In genomic region chr5:76537073-76537543, GRCh38 we compare ENCODE assay signal across 32 cellular contexts.
DNase-seq lines count a peak whose midpoint lies in the region; ATAC-seq, FAIRE-seq and TF ChIP-seq lines count a peak whose summit lies in the region.
"Had no signal": no experiment of that assay in that cellular context is flagged by ENCODE, and none has a peak within 500 bp of the region (broad histone marks: within the 10 kb centered on the region; RNA-seq: fewer than 3 reads in every experiment).

No MANE protein-coding gene starts in this region.

- H3K4me3 Mint-ChIP-seq in activated naive CD8-positive, alpha-beta T cell: no peak overlapping the region
- no peak overlapping the region for H3K4me3 Mint-ChIP-seq in activated naive CD8-positive, alpha-beta T cell treated with anti-CD3 and anti-CD28 coated beads, Interleukin-2, amount 50 U/mL, for 24 hours
- H3K4me3 Mint-ChIP-seq: activated CD4-positive, alpha-beta T cell treated with anti-CD3 and anti-CD28 coated beads for 36 hours; memory B cell had no signal

- no peak overlapping the region for H3K4me3 ChIP-seq in body of pancreas
- H3K4me3 ChIP-seq in HepG2 (replicated peaks in 1 of 3; ENCODE audit: insufficient read depth in 1 of 3, low read depth in 2 of 3, low read length in 3 of 3): peak overlapping the region in 2 of 3 experiments; percentile 9 to 14; a peak in 2 of 6 replicates
- no peak overlapping the region for H3K4me3 ChIP-seq in tibial nerve
- no peak overlapping the region for H3K4me3 ChIP-seq in suprapubic skin
- H3K4me3 ChIP-seq: cardiac muscle cell, HAP-1, heart left ventricle, testis, uterus had no signal

- peak in 1 of 2 experiments; percentile 57; a peak in 2 of 4 replicates for TF ChIP-seq EP300 in HepG2 (IDR thresholded peaks at IDR 0.05; ENCODE audit: low read depth in 2 of 2, low read length in 2 of 2)
- TF ChIP-seq EP300 in HepG2 (CRISPR knock-in tag; IDR thresholded peaks at IDR 0.05; ENCODE audit: borderline replicate concordance): no peak
- TF ChIP-seq EP300 in tibial nerve (IDR thresholded peaks at IDR 0.05): no peak
- TF ChIP-seq EP300 in suprapubic skin (IDR thresholded peaks at IDR 0.05): no peak

- BruUV-seq in HepG2 (replicated peaks; lab: Mats Ljungman, UMichigan): no TSS peak

- H3K27me3 Mint-ChIP-seq in activated naive CD8-positive, alpha-beta T cell: no peaks in the 10 kb centered on the region
- H3K27me3 Mint-ChIP-seq in activated naive CD8-positive, alpha-beta T cell treated with anti-CD3 and anti-CD28 coated beads, Interleukin-2, amount 50 U/mL, for 24 hours: no peaks in the 10 kb centered on the region
- H3K27me3 Mint-ChIP-seq: activated CD4-positive, alpha-beta T cell treated with anti-CD3 and anti-CD28 coated beads for 36 hours; effector memory CD8-positive, alpha-beta T cell had no signal

- POLR2A ChIA-PET in HepG2 (lab: Yijun Ruan, JAX): interaction anchor here (0.6 to 0.8 kb wide), 2 partner anchors 15 to 493 kb away, joined by 3 read pairs; partner anchors contain the start of gene AGGF1

- H3K9me3 Mint-ChIP-seq in activated naive CD8-positive, alpha-beta T cell (ENCODE audit: low read depth): no peaks in the 10 kb centered on the region
- H3K9me3 Mint-ChIP-seq in activated naive CD8-positive, alpha-beta T cell treated with anti-CD3 and anti-CD28 coated beads, Interleukin-2, amount 50 U/mL, for 24 hours: no peaks in the 10 kb centered on the region
- H3K9me3 Mint-ChIP-seq: effector memory CD8-positive, alpha-beta T cell; memory B cell had no signal

- no peak for TF ChIP-seq RAD21 in HepG2 (CRISPR knock-in tag; IDR thresholded peaks at IDR 0.05)

- H3K4me1 ChIP-seq in body of pancreas (peaks cover 30% of the 10 kb centered on the region), HepG2 (ENCODE audit: insufficient read depth, low read length) (peaks cover 71% of the 10 kb centered on the region), tibial nerve (peaks cover 0 to 24% (median 3%) of the 10 kb centered on the region in 4 donors), suprapubic skin (peaks cover 1% of the 10 kb centered on the region)
- H3K4me1 ChIP-seq: foreskin keratinocyte, HAP-1, testis, uterus had no signal

- no peak for DNase-seq in activated naive CD8-positive, alpha-beta T cell treated with anti-CD3 and anti-CD28 coated beads, Interleukin-2, amount 50 U/mL, for 24 hours
- no peak for DNase-seq in body of pancreas
- peak; percentile 85 for DNase-seq in HepG2 (ENCODE audit: low spot score)
- DNase-seq in activated CD4-positive, alpha-beta T cell treated with anti-CD3 and anti-CD28 coated beads, Interleukin-2, amount 50 U/mL, for 4 hours: no peak
- no peak for DNase-seq in sciatic nerve (ENCODE audit: low spot score)
- no peak for DNase-seq in tibial nerve (ENCODE audit: low spot score in 2 of 2)
- DNase-seq in suprapubic skin (ENCODE audit: low spot score in 2 of 2): no peak
- DNase-seq: activated CD4-positive, alpha-beta T cell treated with anti-CD3 and anti-CD28 coated beads for 36 hours; activated naive CD4-positive, alpha-beta T cell treated with Interleukin-2 at 50 U/mL for 16 hours; activated T-cell treated with anti-CD3 and anti-CD28 coated beads, Interleukin-2, amount 50 U/mL, for 48 hours; AML-193; amniotic stem cell; cortex of kidney; effector memory CD8-positive, alpha-beta T cell; foreskin keratinocyte; GF-D8; heart left ventricle; MV-4-11; NCI-H446; NCI-H82; stimulated activated naive CD4-positive, alpha-beta T cell; T-helper 2 cell; testis; uterus had no signal

- H3K36me3 ChIP-seq in body of pancreas (replicated peaks in 1 of 2; ENCODE audit: insufficient read depth in 1 of 2, low read depth in 2 of 2): no peaks in the 10 kb centered on the region
- H3K36me3 ChIP-seq in HepG2 (replicated peaks in 1 of 2; ENCODE audit: control insufficient read depth in 1 of 2, insufficient read depth in 2 of 2, low read length in 2 of 2): no peaks in the 10 kb centered on the region; a peak in 3 of 5 replicates
- no peaks in the 10 kb centered on the region for H3K36me3 ChIP-seq in tibial nerve
- H3K36me3 ChIP-seq in suprapubic skin: no peaks in the 10 kb centered on the region
- H3K36me3 ChIP-seq: cardiac muscle cell, HAP-1, heart left ventricle, uterus had no signal

- H3K9me3 ChIP-seq in body of pancreas: no peaks in the 10 kb centered on the region
- H3K9me3 ChIP-seq in HepG2 (ENCODE audit: low read length): no peaks in the 10 kb centered on the region
- H3K9me3 ChIP-seq in tibial nerve: no peaks in the 10 kb centered on the region
- H3K9me3 ChIP-seq in suprapubic skin: no peaks in the 10 kb centered on the region
- H3K9me3 ChIP-seq: HAP-1, heart left ventricle, testis, uterus had no signal

- CTCF ChIA-PET in HepG2 (lab: Yijun Ruan, JAX; ENCODE audit: low intra/inter-chr PET ratio, low total read pairs): interaction anchor here (1.3 kb wide), 1 partner anchor 133 kb away, joined by 3 read pairs; no protein-coding TSS in a partner anchor

- no peak for TF ChIP-seq CTCF in body of pancreas (IDR thresholded peaks at IDR 0.05)
- no peak for TF ChIP-seq CTCF in HepG2 (CRISPR knock-in tag; IDR thresholded peaks at IDR 0.05)
- no peak for TF ChIP-seq CTCF in tibial nerve (IDR thresholded peaks at IDR 0.05)
- TF ChIP-seq CTCF in suprapubic skin (IDR thresholded peaks at IDR 0.05): no peak

- intact Hi-C loops in body of pancreas (cut with DNase I) (no loop called here), HepG2 (cut with micrococcal nuclease; ENCODE audit: unreplicated experiment) (loop anchor here (2.0 to 5.0 kb wide), 2 partner anchors 65 to 132 kb away; no protein-coding TSS in a partner anchor), sciatic nerve (cut with DNase I) (no loop called here)

- no peak for ATAC-seq in activated naive CD8-positive, alpha-beta T cell treated with anti-CD3 and anti-CD28 coated beads, Interleukin-2, amount 50 U/mL, for 24 hours
- ATAC-seq in body of pancreas (peak; percentile 35), HepG2 (peak; percentile 77), sciatic nerve (no peak)
- ATAC-seq: activated CD4-positive, alpha-beta T cell treated with anti-CD3 and anti-CD28 coated beads for 36 hours; effector memory CD8-positive, alpha-beta T cell; esophagus mucosa; foreskin keratinocyte; heart left ventricle had no signal

- H2AFZ ChIP-seq in HepG2 (ENCODE audit: low read length): no peak overlapping the region

- H4K20me1 ChIP-seq in HepG2 (ENCODE audit: insufficient read depth, low read length): no peaks in the 10 kb centered on the region

- WGBS in body of pancreas, 2 donors: 17 to 20% methylated on average over 3 of the region's 3 CpGs
- 3% methylated on average over 3 of the region's 3 CpGs for WGBS in HepG2 (ENCODE audit: low lambda C conversion rate)
- WGBS in tibial nerve, 2 donors: 48 to 53% methylated on average over 3 of the region's 3 CpGs
- WGBS in suprapubic skin: 56% methylated on average over 3 of the region's 3 CpGs

- H3K27ac Mint-ChIP-seq in activated naive CD8-positive, alpha-beta T cell: peak overlapping the region; percentile 5
- no peak overlapping the region for H3K27ac Mint-ChIP-seq in activated naive CD8-positive, alpha-beta T cell treated with anti-CD3 and anti-CD28 coated beads, Interleukin-2, amount 50 U/mL, for 24 hours
- H3K27ac Mint-ChIP-seq: activated CD4-positive, alpha-beta T cell treated with anti-CD3 and anti-CD28 coated beads for 36 hours; memory B cell had no signal

- in situ Hi-C loops in HepG2 (cut with HindIII; ENCODE audit: extremely low pct_ligation_motif_present, low pct_unique_long_range_greater_than_20kb): no loop called here

- no peak overlapping the region; the same call in 1 of the 2 replicates for H3K9ac ChIP-seq in HepG2 (ENCODE audit: insufficient read depth, low read depth, low read length)

- peaks cover 7% of the 10 kb centered on the region for H3K36me3 Mint-ChIP-seq in activated naive CD8-positive, alpha-beta T cell
- H3K36me3 Mint-ChIP-seq in activated naive CD8-positive, alpha-beta T cell treated with anti-CD3 and anti-CD28 coated beads, Interleukin-2, amount 50 U/mL, for 24 hours (ENCODE audit: low read depth): no peaks in the 10 kb centered on the region
- H3K36me3 Mint-ChIP-seq: memory B cell had no signal

- H3K79me2 ChIP-seq in HepG2 (ENCODE audit: insufficient read depth, low read length): peaks cover 36% of the 10 kb centered on the region

- peaks cover 59% of the 10 kb centered on the region for H3K4me1 Mint-ChIP-seq in activated naive CD8-positive, alpha-beta T cell (ENCODE audit: low read depth)
- peaks cover 39% of the 10 kb centered on the region for H3K4me1 Mint-ChIP-seq in activated naive CD8-positive, alpha-beta T cell treated with anti-CD3 and anti-CD28 coated beads, Interleukin-2, amount 50 U/mL, for 24 hours
- H3K4me1 Mint-ChIP-seq: memory B cell had no signal

- H3K27me3 ChIP-seq in body of pancreas (no peaks in the 10 kb centered on the region), HepG2 (ENCODE audit: control insufficient read depth in 1 of 2, insufficient read depth in 2 of 2, low read length in 2 of 2) (no peaks in the 10 kb centered on the region), tibial nerve (no peaks in the 10 kb centered on the region), suprapubic skin (no peaks in the 10 kb centered on the region)
- H3K27me3 ChIP-seq: cardiac muscle cell, foreskin keratinocyte, heart left ventricle, testis, uterus had no signal

- peak overlapping the region; percentile 55 for H3K4me2 ChIP-seq in HepG2 (ENCODE audit: low read depth, low read length)

- peak; percentile 74 for FAIRE-seq in HepG2 (lab: Jason Lieb, UNC)
- FAIRE-seq: A204.1, GM19239 had no signal

- H3K27ac ChIP-seq in body of pancreas: peak overlapping the region in 1 of 4 donors; percentile 54
- peak overlapping the region; percentile 76 for H3K27ac ChIP-seq in HepG2 (ENCODE audit: extremely low read length, insufficient read depth, low read length)
- H3K27ac ChIP-seq in tibial nerve: peak overlapping the region in 1 of 4 donors; percentile 75
- H3K27ac ChIP-seq in suprapubic skin: no peak overlapping the region
- H3K27ac ChIP-seq: cardiac muscle cell, foreskin keratinocyte, heart left ventricle, RWPE1, testis, uterus had no signal

- TF ChIP-seq POLR2A in body of pancreas (IDR thresholded peaks at IDR 0.05): no peak
- no peak for TF ChIP-seq POLR2A in HepG2 (IDR thresholded peaks at IDR 0.05; ENCODE audit: insufficient read depth in 1 of 2, low read depth in 2 of 2, low read length in 2 of 2)
- TF ChIP-seq POLR2A in tibial nerve (IDR thresholded peaks at IDR 0.05): no peak
- TF ChIP-seq POLR2A in suprapubic skin (IDR thresholded peaks at IDR 0.05): no peak

TF ChIP-seq in HepG2, 621 proteins besides CTCF, POLR2A, EP300 and RAD21 (continues in another document):
- TF ChIP-seq CREB1 (IDR thresholded peaks at IDR 0.05) (no peak), CREB1 (CRISPR knock-in tag; IDR thresholded peaks at IDR 0.05) (peak; percentile 39; the same call in 1 of the 2 replicates)

Comparison
In these comparisons a context has a peak if more than half of its experiments do, and no peak if none do; other contexts are left out.
1. ATAC-seq: peak in body of pancreas (single experiment) and HepG2 (single experiment); none in activated naive CD8-positive, alpha-beta T cell treated with anti-CD3 and anti-CD28 coated beads, Interleukin-2, amount 50 U/mL, for 24 hours (single experiment) and sciatic nerve (single experiment).
2. H3K4me3 ChIP-seq: peak in HepG2 (2 of 3); none in body of pancreas (0 of 2), tibial nerve (0 of 4) and suprapubic skin (single experiment).